ENCODE assay signal across 24 cellular contexts in genomic region chr9:32394381-32395049, GRCh38. TPM values are rescaled to one million over a fixed set of nuclear protein-coding genes. Genes with fewer than 3 reads are reported as not detected.
DNase-seq lines count a peak whose midpoint lies in the region; ATAC-seq, FAIRE-seq and TF ChIP-seq lines count a peak whose summit lies in the region.
"Had no signal": no experiment of that assay in that cellular context is flagged by ENCODE, and none has a peak within 500 bp of the region (broad histone marks: within the 10 kb centered on the region; RNA-seq: fewer than 3 reads in every experiment).

No MANE protein-coding gene starts in this region.

- intact Hi-C loops in aorta (cut with DNase I): no loop called here

- POLR2A ChIA-PET in activated CD4-positive, alpha-beta T cell treated with anti-CD3 and anti-CD28 coated beads, Interleukin-2, amount 10 ng/mL, durations not matched to agents 7 days and 5 days (lab: Charles Lee): no interaction called here

- peaks cover 7% of the 10 kb centered on the region for H3K4me1 ChIP-seq in foreskin keratinocyte
- peaks cover 5 to 55% (median 39%) of the 10 kb centered on the region in 5 donors for H3K4me1 ChIP-seq in subcutaneous abdominal adipose tissue (ENCODE audit: control insufficient read depth in 5 of 5, insufficient read depth in 5 of 5, low read length in 5 of 5)
- H3K4me1 ChIP-seq in aorta (ENCODE audit: control insufficient read depth in 1 of 2, insufficient read depth in 2 of 2, low read length in 2 of 2): no peaks in the 10 kb centered on the region

- peak overlapping the region; percentile 18; the same call in 1 of the 2 replicates for H3K4me3 Mint-ChIP-seq in HFFc6
- no peak overlapping the region for H3K4me3 Mint-ChIP-seq in activated CD4-positive, alpha-beta T cell treated with anti-CD3 and anti-CD28 coated beads, Interleukin-2, amount 10 ng/mL, durations not matched to agents 7 days and 5 days
- H3K4me3 Mint-ChIP-seq: effector memory CD8-positive, alpha-beta T cell; stimulated activated memory B cell treated with anti-CD40 and anti-IgM and Interleukin-4, amounts not matched to agents 10 μg/mL and 1 μg/mL and 100 μg/mL, for 72 hours had no signal

- H3K9me3 Mint-ChIP-seq in HFFc6: no peaks in the 10 kb centered on the region
- H3K9me3 Mint-ChIP-seq in activated CD4-positive, alpha-beta T cell treated with anti-CD3 and anti-CD28 coated beads, Interleukin-2, amount 10 ng/mL, durations not matched to agents 7 days and 5 days: no peaks in the 10 kb centered on the region
- H3K9me3 Mint-ChIP-seq: effector memory CD8-positive, alpha-beta T cell; stimulated activated memory B cell treated with anti-CD40 and anti-IgM and Interleukin-4, amounts not matched to agents 10 μg/mL and 1 μg/mL and 100 μg/mL, for 72 hours had no signal

- H3K27ac Mint-ChIP-seq in HFFc6: peak overlapping the region; percentile 47
- H3K27ac Mint-ChIP-seq in activated CD4-positive, alpha-beta T cell treated with anti-CD3 and anti-CD28 coated beads, Interleukin-2, amount 10 ng/mL, durations not matched to agents 7 days and 5 days: no peak overlapping the region
- H3K27ac Mint-ChIP-seq: effector memory CD8-positive, alpha-beta T cell; stimulated activated memory B cell treated with anti-CD40 and anti-IgM and Interleukin-4, amounts not matched to agents 10 μg/mL and 1 μg/mL and 100 μg/mL, for 72 hours had no signal

- H3K4me3 ChIP-seq in subcutaneous abdominal adipose tissue (ENCODE audit: low read depth in 1 of 5, low read length in 5 of 5) (no peak overlapping the region), aorta (ENCODE audit: low read length in 2 of 2) (no peak overlapping the region)
- H3K4me3 ChIP-seq: tibial artery had no signal

- TF ChIP-seq CTCF in HFFc6 (IDR thresholded peaks at IDR 0.05) (no peak), foreskin keratinocyte (conservative IDR thresholded peaks at IDR 0.05) (no peak)

- CTCF ChIA-PET in activated CD4-positive, alpha-beta T cell treated with anti-CD3 and anti-CD28 coated beads, Interleukin-2, amount 10 ng/mL, durations not matched to agents 7 days and 5 days (lab: Charles Lee): interaction anchor here (0.6 to 2.1 kb wide), 4 partner anchors 10 to 180 kb away, joined by 3 to 8 read pairs (median 4); partner anchors contain the start of gene ACO1

- H3K27me3 ChIP-seq in foreskin keratinocyte: no peaks in the 10 kb centered on the region
- no peaks in the 10 kb centered on the region for H3K27me3 ChIP-seq in subcutaneous abdominal adipose tissue (ENCODE audit: control insufficient read depth in 5 of 5, insufficient read depth in 4 of 5, low read length in 5 of 5)
- no peaks in the 10 kb centered on the region for H3K27me3 ChIP-seq in aorta (ENCODE audit: control insufficient read depth in 1 of 2, insufficient read depth in 2 of 2, low read length in 1 of 2)
- H3K27me3 ChIP-seq: tibial artery had no signal

- H3K9me3 ChIP-seq in subcutaneous abdominal adipose tissue (ENCODE audit: control insufficient read depth in 5 of 5, low read length in 5 of 5) (no peaks in the 10 kb centered on the region), aorta (ENCODE audit: control insufficient read depth, low read length) (no peaks in the 10 kb centered on the region)
- H3K9me3 ChIP-seq: tibial artery had no signal

- WGBS in aorta, 2 donors: 91% methylated on average over 6 of the region's 6 CpGs

- ATAC-seq in foreskin keratinocyte: peak; percentile 66
- ATAC-seq in aorta (ENCODE audit: low FRiP score): no peak
- ATAC-seq: effector memory CD8-positive, alpha-beta T cell; stimulated activated memory B cell treated with anti-CD40 and anti-IgM and Interleukin-4, amounts not matched to agents 10 μg/mL and 1 μg/mL and 100 μg/mL, for 72 hours had no signal

- DNase-seq in HFFc6: no peak
- DNase-seq in RCC 7860 (ENCODE audit: low spot score): peak; percentile 46
- DNase-seq in foreskin keratinocyte: peak in 1 of 2 donors; percentile 47
- DNase-seq in aorta: no peak
- DNase-seq in stimulated activated CD4-positive, alpha-beta T cell treated with anti-CD3 and anti-CD28 coated beads, Interleukin-2, amount 100 ng/mL, for 24 hours: no peak
- DNase-seq in activated CD4-positive, alpha-beta T cell treated with anti-CD3 and anti-CD28 coated beads, Interleukin-2, amount 10 ng/mL, durations not matched to agents 7 days and 5 days: no peak
- DNase-seq: activated CD4-positive, alpha-beta T cell treated with anti-CD3 and anti-CD28 coated beads, Interleukin-2, amount 50 U/mL, for 4 hours; activated gamma-delta T cell; amniotic stem cell; C1 segment of cervical spinal cord; DMS 273 treated with DMSO at 0.1 percent for 48 hours; effector memory CD8-positive, alpha-beta T cell; head of caudate nucleus; KBM-7; NCI-H1092; NCI-H2081; NCI-H510A; nucleus accumbens; SHP77; stimulated activated CD4-positive, alpha-beta T cell treated with anti-CD3 and anti-CD28 coated beads, Interleukin-15, amount 100 ng/mL, for 24 hours; T-helper 1 cell; tibial artery had no signal

- peak overlapping the region in 1 of 5 donors; percentile 63 for H3K9ac ChIP-seq in subcutaneous abdominal adipose tissue (ENCODE audit: low read length in 5 of 5)

- peaks cover 26% of the 10 kb centered on the region for H3K36me3 Mint-ChIP-seq in HFFc6 (ENCODE audit: low read depth)
- no peaks in the 10 kb centered on the region for H3K36me3 Mint-ChIP-seq in activated CD4-positive, alpha-beta T cell treated with anti-CD3 and anti-CD28 coated beads, Interleukin-2, amount 10 ng/mL, durations not matched to agents 7 days and 5 days (ENCODE audit: low read depth)

- H3K4me1 Mint-ChIP-seq in HFFc6 (ENCODE audit: low read depth): peaks cover 57% of the 10 kb centered on the region
- H3K4me1 Mint-ChIP-seq in activated CD4-positive, alpha-beta T cell treated with anti-CD3 and anti-CD28 coated beads, Interleukin-2, amount 10 ng/mL, durations not matched to agents 7 days and 5 days: no peaks in the 10 kb centered on the region
- H3K4me1 Mint-ChIP-seq: stimulated activated memory B cell treated with anti-CD40 and anti-IgM and Interleukin-4, amounts not matched to agents 10 μg/mL and 1 μg/mL and 100 μg/mL, for 72 hours had no signal

- H3K27ac ChIP-seq in foreskin keratinocyte (no peak overlapping the region), subcutaneous abdominal adipose tissue (ENCODE audit: low read depth, low read length) (peak overlapping the region; percentile 99), aorta (ENCODE audit: low read depth in 1 of 2, low read length in 2 of 2) (no peak overlapping the region)
- H3K27ac ChIP-seq: tibial artery had no signal

- no peaks in the 10 kb centered on the region; the same call in 1 of the 2 replicates for H3K27me3 Mint-ChIP-seq in HFFc6 (ENCODE audit: insufficient read depth)
- no peaks in the 10 kb centered on the region for H3K27me3 Mint-ChIP-seq in activated CD4-positive, alpha-beta T cell treated with anti-CD3 and anti-CD28 coated beads, Interleukin-2, amount 10 ng/mL, durations not matched to agents 7 days and 5 days
- H3K27me3 Mint-ChIP-seq: effector memory CD8-positive, alpha-beta T cell; stimulated activated memory B cell treated with anti-CD40 and anti-IgM and Interleukin-4, amounts not matched to agents 10 μg/mL and 1 μg/mL and 100 μg/mL, for 72 hours had no signal

- peak; percentile 56 for FAIRE-seq in RCC 7860 (lab: Jason Lieb, UNC)

- H3K36me3 ChIP-seq in subcutaneous abdominal adipose tissue (ENCODE audit: control insufficient read depth in 5 of 5, insufficient read depth in 5 of 5, low read length in 5 of 5) (peaks cover 0 to 4% (median 0%) of the 10 kb centered on the region in 5 donors), aorta (ENCODE audit: control insufficient read depth in 1 of 2, insufficient read depth in 2 of 2, low read length in 1 of 2) (no peaks in the 10 kb centered on the region)
- H3K36me3 ChIP-seq: tibial artery had no signal

RNA-seq across cellular contexts. Expression of gene ACO1, which starts 10.1 kb away (rescaled TPM):
- total RNA-seq in HFFc6 (2021; fragmentation: NEBNext Ultra II Directional; extraction: Animal tissue kit (Norgen Biotek cat#: 25700)): 10 to 100 TPM; 79.8 to 94.4 (median 84.0) TPM
- total RNA-seq in foreskin keratinocyte: 26.8 and 29.2 TPM in 2 replicates
- 12.2 and 16.6 TPM in 2 replicates for polyA plus RNA-seq in foreskin keratinocyte
- 10 to 100 TPM; 29.4 to 30.5 TPM for total RNA-seq in aorta
- polyA plus RNA-seq in aorta: 10 to 100 TPM; 11.0 to 17.7 TPM
- 1 to 10 TPM; 8.1 to 8.6 TPM for total RNA-seq in activated CD4-positive, alpha-beta T cell treated with anti-CD3 and anti-CD28 coated beads, Interleukin-2, amount 10 ng/mL, durations not matched to agents 7 days and 5 days
